11 cellular contexts compared by ENCODE assay signal in the genomic region with DNA sequence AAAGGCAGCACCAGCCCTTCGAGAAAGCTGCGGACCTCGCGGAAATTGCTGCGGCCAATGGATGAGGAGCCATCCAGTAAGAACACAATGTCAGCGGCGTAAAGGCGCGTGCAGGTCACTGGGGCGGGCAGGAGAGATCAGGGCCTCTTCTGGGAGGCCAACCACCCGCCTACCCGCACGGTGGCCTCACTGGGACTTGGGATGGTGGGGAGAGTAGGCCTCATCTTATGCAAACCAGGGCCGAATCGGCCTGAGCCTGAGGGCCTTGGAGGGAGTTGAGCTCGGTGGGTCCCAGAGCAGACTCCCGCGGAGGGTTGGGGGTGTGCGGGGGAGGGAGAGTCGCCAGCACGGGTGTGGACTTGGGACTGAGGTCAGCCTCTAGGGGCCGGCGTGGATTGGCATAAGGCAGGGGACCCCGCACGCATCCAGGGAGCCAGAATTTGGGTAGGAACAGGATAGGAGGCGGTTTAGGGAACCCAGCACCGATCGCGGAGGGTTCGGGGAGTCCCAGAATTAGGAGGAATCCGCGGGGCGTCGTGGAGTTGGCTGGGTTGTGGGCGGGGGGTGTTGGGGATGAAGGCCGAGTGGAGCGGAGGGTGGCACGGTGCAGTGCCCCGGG. TPM values are rescaled to one million over a fixed set of nuclear protein-coding genes. Genes with fewer than 3 reads are reported as not detected.
DNase-seq lines count a peak whose midpoint lies in the region; ATAC-seq and TF ChIP-seq lines count a peak whose summit lies in the region.
"Had no signal": no experiment of that assay in that cellular context is flagged by ENCODE, and none has a peak within 500 bp of the region (broad histone marks: within the 10 kb centered on the region; RNA-seq: fewer than 3 reads in every experiment).

No MANE protein-coding gene starts in this region.

- ATAC-seq in psoas muscle (no peak), omental fat pad (ENCODE audit: low FRiP score) (no peak), HG03571 (IDR thresholded peaks at IDR 0.05; ENCODE audit: unreplicated experiment) (no peak)

- H3K36me3 ChIP-seq in BLaER1 (peaks cover 30% of the 10 kb centered on the region), psoas muscle (ENCODE audit: insufficient read depth in 1 of 2, low read depth in 1 of 2) (peaks cover 5 to 10% of the 10 kb centered on the region in 2 donors)

- WGBS in psoas muscle, 3 donors = 33 to 51% (median 42%) methylated on average over 33 to 39 of the region's 39 CpGs

- H4K20me1 ChIP-seq in BLaER1 = peaks cover 61% of the 10 kb centered on the region

- H3K4me1 ChIP-seq in BLaER1 (peaks cover 24% of the 10 kb centered on the region), psoas muscle (peaks cover 51% of the 10 kb centered on the region)
- H3K4me1 ChIP-seq: HAP-1 had no signal

- intact Hi-C loops in psoas muscle (cut with DNase I) = no loop called here

- H3K27me3 ChIP-seq in BLaER1 = peaks cover 67% of the 10 kb centered on the region
- H3K27me3 ChIP-seq in psoas muscle (ENCODE audit: insufficient read depth in 3 of 3, low read length in 2 of 3) = no peaks in the 10 kb centered on the region

- peak overlapping the region; percentile 25; the same call in 1 of the 2 replicates for H3K4me2 ChIP-seq in BLaER1

- DNase-seq in RPMI7951 (ENCODE audit: low read depth) (peak; percentile 63), fibroblast of pulmonary artery (ENCODE audit: low read depth) (no peak), psoas muscle (no peak), NK-92 (lab: John Stamatoyannopoulos, UW; ENCODE audit: unreplicated experiment) (no peak), omental fat pad (ENCODE audit: low spot score) (no peak), globus pallidus (ENCODE audit: low spot score) (no peak)
- DNase-seq: activated naive CD4-positive, alpha-beta T cell treated with anti-CD3 and anti-CD28 coated beads, Interleukin-2, amount 10 ng/mL, durations not matched to agents 7 days and 5 days had no signal

- H3K4me3 ChIP-seq in BLaER1 = no peak overlapping the region
- peak overlapping the region; percentile 37 for H3K4me3 ChIP-seq in fibroblast of pulmonary artery (replicated peaks; ENCODE audit: low read depth, low read length)
- peak overlapping the region; percentile 61 for H3K4me3 ChIP-seq in psoas muscle
- H3K4me3 ChIP-seq: HAP-1 had no signal

- H3K9me3 ChIP-seq in BLaER1 = no peaks in the 10 kb centered on the region
- H3K9me3 ChIP-seq in psoas muscle = no peaks in the 10 kb centered on the region
- H3K9me3 ChIP-seq: HAP-1 had no signal

- TF ChIP-seq CTCF in fibroblast of pulmonary artery (IDR thresholded peaks at IDR 0.05; ENCODE audit: low read length, missing control alignments) (no peak), psoas muscle (IDR thresholded peaks at IDR 0.05) (no peak), omental fat pad (IDR thresholded peaks at IDR 0.05) (no peak)

- H3K27ac ChIP-seq in BLaER1 (no peak overlapping the region), psoas muscle (no peak overlapping the region)

- no peak overlapping the region for H3K9ac ChIP-seq in BLaER1

RNA-seq across cellular contexts. Expression of a gene that starts 0.6 kb away (rescaled TPM):
- total RNA-seq in RPMI7951 (2014; rRNA removed; shearing (Covaris generic)) = 110 and 141 TPM in 2 replicates
- total RNA-seq in psoas muscle (10 to 100 TPM in 1 of 4 donors, 1 to 10 TPM in 3; 5.1 to 22.2 (median 5.8) TPM), omental fat pad (1 to 10 TPM in 3 of 4 donors, under 1 TPM in 1; 0.31 to 2.2 (median 1.9) TPM)
- 1 to 10 TPM; 1.6 to 3.5 (median 2.7) TPM for polyA plus RNA-seq in psoas muscle

RNA-seq across cellular contexts. Expression of a gene that starts 14.9 kb away (rescaled TPM):
- 393 and 540 TPM in 2 replicates for total RNA-seq in RPMI7951 (2014; rRNA removed; shearing (Covaris generic))
- total RNA-seq in psoas muscle = 100 to 1,000 TPM; 466 to 704 (median 587) TPM
- 100 to 1,000 TPM; 499 to 719 (median 685) TPM for polyA plus RNA-seq in psoas muscle
- total RNA-seq in omental fat pad = 100 to 1,000 TPM; 207 to 282 (median 254) TPM

RNA-seq across cellular contexts. Expression of a gene that starts 27.0 kb away (rescaled TPM):
- not detected in 2 replicates for total RNA-seq in RPMI7951 (2014; rRNA removed; shearing (Covaris generic))
- total RNA-seq in psoas muscle (not detected), omental fat pad (not detected)
- polyA plus RNA-seq in psoas muscle = not detected

RNA-seq across cellular contexts. Expression of a gene that starts 31.0 kb away (rescaled TPM):
- 4.3 and 7.2 TPM in 2 replicates for total RNA-seq in RPMI7951 (2014; rRNA removed; shearing (Covaris generic))
- total RNA-seq in psoas muscle (under 1 TPM in 1 of 4 donors, not detected in 3; 0.32 TPM), omental fat pad (under 1 TPM in 1 of 4 donors, not detected in 3; 0.28 TPM)
- under 1 TPM in 2 of 3 donors, not detected in 1; 0.12 to 0.17 TPM for polyA plus RNA-seq in psoas muscle
- total RNA-seq: T-helper 2 cell treated with Interferon-gamma antibody and Interleukin-4, amounts not matched to agents 100 ng/mL and 5 ng/mL, for 36 hours had no signal

RNA-seq across cellular contexts. Expression of a gene that starts 37.9 kb away (rescaled TPM):
- 41.2 and 56.9 TPM in 2 replicates for total RNA-seq in RPMI7951 (2014; rRNA removed; shearing (Covaris generic))
- total RNA-seq in psoas muscle (1 to 10 TPM in 3 of 4 donors, under 1 TPM in 1; 0.95 to 4.1 (median 1.6) TPM), omental fat pad (10 to 100 TPM in 1 of 4 donors, 1 to 10 TPM in 3; 1.9 to 16.2 (median 3.2) TPM)
- polyA plus RNA-seq in psoas muscle = 1 to 10 TPM in 1 of 3 donors, under 1 TPM in 2; 0.25 to 2.1 (median 0.59) TPM
